ENCODE assay signal across 24 cellular contexts in genomic region chr5:93022770-93023169, GRCh38.
DNase-seq lines count a peak whose midpoint lies in the region; ATAC-seq and TF ChIP-seq lines count a peak whose summit lies in the region.
"Had no signal": no experiment of that assay in that cellular context is flagged by ENCODE, and none has a peak within 500 bp of the region (broad histone marks: within the 10 kb centered on the region; RNA-seq: fewer than 3 reads in every experiment).

No MANE protein-coding gene starts in this region.

- no peaks in the 10 kb centered on the region for H3K36me3 ChIP-seq in aorta (ENCODE audit: control insufficient read depth in 1 of 2, insufficient read depth in 2 of 2, low read length in 1 of 2)
- H3K36me3 ChIP-seq: neural progenitor cell, sigmoid colon, transverse colon had no signal

- H3K9me3 Mint-ChIP-seq in mesothelial cell of epicardium (peaks cover 15% of the 10 kb centered on the region), glutamatergic neuron (ENCODE audit: unreplicated experiment) (no peaks in the 10 kb centered on the region)
- H3K9me3 Mint-ChIP-seq: activated T-helper 2 cell treated with anti-CD3 and anti-CD28 coated beads, Interferon-gamma antibody, Interleukin-2, Interleukin-4, amounts not matched to agents 10 μg/mL and 5 μg/mL and 100 μg/mL, durations not matched to agents 14 hours and 24 hours and 36 hours; neural progenitor cell had no signal

- ATAC-seq in aorta (ENCODE audit: low FRiP score), result no peak
- ATAC-seq: activated CD4-positive, CD25-positive, alpha-beta regulatory T cell treated with anti-CD3 and anti-CD28 coated beads, Interleukin-2, amount 50 U/mL, for 24 hours; body of pancreas; GM12878; Right ventricle myocardium inferior had no signal

- H3K27me3 ChIP-seq in aorta (ENCODE audit: control insufficient read depth in 1 of 2, insufficient read depth in 2 of 2, low read length in 1 of 2), result no peaks in the 10 kb centered on the region
- H3K27me3 ChIP-seq: body of pancreas, neural progenitor cell, sigmoid colon, transverse colon had no signal

- H3K36me3 Mint-ChIP-seq in mesothelial cell of epicardium, result no peaks in the 10 kb centered on the region
- no peaks in the 10 kb centered on the region for H3K36me3 Mint-ChIP-seq in glutamatergic neuron (ENCODE audit: unreplicated experiment)
- H3K36me3 Mint-ChIP-seq: activated CD4-positive, alpha-beta memory T cell treated with anti-CD3 and anti-CD28 coated beads for 36 hours; activated naive CD8-positive, alpha-beta T cell; CD4-positive, alpha-beta memory T cell; neural progenitor cell had no signal

- H3K4me1 ChIP-seq in aorta (ENCODE audit: control insufficient read depth in 1 of 2, insufficient read depth in 2 of 2, low read length in 2 of 2), result no peaks in the 10 kb centered on the region
- H3K4me1 ChIP-seq: body of pancreas, sigmoid colon, transverse colon had no signal

- intact Hi-C loops in aorta (cut with DNase I), result no loop called here

- H3K4me1 Mint-ChIP-seq in mesothelial cell of epicardium, result peaks cover 25% of the 10 kb centered on the region
- peaks cover 12% of the 10 kb centered on the region for H3K4me1 Mint-ChIP-seq in glutamatergic neuron (ENCODE audit: low read depth, unreplicated experiment)
- H3K4me1 Mint-ChIP-seq: CD4-positive, alpha-beta memory T cell; neural progenitor cell had no signal

- no peaks in the 10 kb centered on the region for H3K27me3 Mint-ChIP-seq in mesothelial cell of epicardium (ENCODE audit: low read depth)
- no peaks in the 10 kb centered on the region for H3K27me3 Mint-ChIP-seq in glutamatergic neuron (ENCODE audit: unreplicated experiment)
- H3K27me3 Mint-ChIP-seq: activated CD4-positive, alpha-beta memory T cell treated with anti-CD3 and anti-CD28 coated beads for 36 hours; activated naive CD8-positive, alpha-beta T cell; CD4-positive, alpha-beta memory T cell had no signal

- no peak overlapping the region for H3K4me3 Mint-ChIP-seq in mesothelial cell of epicardium
- no peak overlapping the region for H3K4me3 Mint-ChIP-seq in glutamatergic neuron (ENCODE audit: unreplicated experiment)
- H3K4me3 Mint-ChIP-seq: activated CD4-positive, alpha-beta memory T cell treated with anti-CD3 and anti-CD28 coated beads for 36 hours; activated naive CD8-positive, alpha-beta T cell; CD4-positive, alpha-beta memory T cell; neural progenitor cell had no signal

- no peak overlapping the region for H3K27ac ChIP-seq in aorta (ENCODE audit: low read depth in 1 of 2, low read length in 2 of 2)
- H3K27ac ChIP-seq: body of pancreas, KMS-11, neural progenitor cell, sigmoid colon, transverse colon had no signal

- no peaks in the 10 kb centered on the region for H3K9me3 ChIP-seq in aorta (ENCODE audit: control insufficient read depth, low read length)
- H3K9me3 ChIP-seq: body of pancreas, sigmoid colon, transverse colon had no signal

- DNase-seq in G401 (ENCODE audit: low spot score), result peak; percentile 3
- DNase-seq in M059J (ENCODE audit: low read depth), result peak; percentile 35
- DNase-seq in cardiac fibroblast (ENCODE audit: low read depth in 2 of 2), result peak; percentile 6 to 18
- no peak for DNase-seq in mesothelial cell of epicardium (ENCODE audit: low spot score in 2 of 2, unreplicated experiment in 2 of 2)
- DNase-seq in glutamatergic neuron, result no peak
- DNase-seq in NCI-H1436 treated with DMSO at 0.1 percent for 48 hours (lab: John Stamatoyannopoulos, UW), result no peak
- no peak for DNase-seq in aorta
- DNase-seq: activated CD4-positive, alpha-beta memory T cell treated with anti-CD3 and anti-CD28 coated beads for 36 hours; body of pancreas; CD4-positive, alpha-beta memory T cell; effector memory CD4-positive, alpha-beta T cell; NCI-H1694; sigmoid colon; stimulated activated CD8-positive, alpha-beta memory T cell treated with anti-CD3 and anti-CD28 coated beads, Interleukin-4, amount 100 ng/mL, for 48 hours; T1000; transverse colon had no signal

- no peak for TF ChIP-seq CTCF in cardiac fibroblast (IDR thresholded peaks at IDR 0.05; ENCODE audit: low read depth, low read length)
- no peak for TF ChIP-seq CTCF in mesothelial cell of epicardium (IDR thresholded peaks at IDR 0.05; ENCODE audit: unreplicated experiment)
- no peak for TF ChIP-seq CTCF in glutamatergic neuron (IDR thresholded peaks at IDR 0.05; ENCODE audit: partially characterized antibody, unreplicated experiment)

- H3K27ac Mint-ChIP-seq in mesothelial cell of epicardium (peak overlapping the region; percentile 64), glutamatergic neuron (ENCODE audit: unreplicated experiment) (no peak overlapping the region)
- H3K27ac Mint-ChIP-seq: activated CD4-positive, alpha-beta memory T cell treated with anti-CD3 and anti-CD28 coated beads for 36 hours; activated naive CD8-positive, alpha-beta T cell; activated T-helper 2 cell treated with anti-CD3 and anti-CD28 coated beads, Interferon-gamma antibody, Interleukin-2, Interleukin-4, amounts not matched to agents 10 μg/mL and 5 μg/mL and 100 μg/mL, durations not matched to agents 14 hours and 24 hours and 36 hours; CD4-positive, alpha-beta memory T cell; neural progenitor cell had no signal

- WGBS in aorta, 2 donors, result 38 to 47% methylated on average over 1 of the region's 1 CpG

- in situ Hi-C loops in G401 (cut with HindIII; ENCODE audit: low sequenced_read_pairs), result no loop called here

- H3K4me3 ChIP-seq in cardiac fibroblast (replicated peaks in 1 of 2; ENCODE audit: low read depth in 2 of 2, low read length in 2 of 2), result no peak overlapping the region
- H3K4me3 ChIP-seq in aorta (ENCODE audit: low read length in 2 of 2), result no peak overlapping the region
- H3K4me3 ChIP-seq: body of pancreas, GM12878, lung, neural progenitor cell, sigmoid colon, transverse colon had no signal

Comparison
In these comparisons a context has a peak if more than half of its experiments do, and no peak if none do; other contexts are left out.
1. DNase-seq: peak in G401 (single experiment), M059J (single experiment) and cardiac fibroblast (2 of 2); none in mesothelial cell of epicardium (0 of 2), glutamatergic neuron (single experiment), NCI-H1436 treated with DMSO at 0.1 percent for 48 hours (single experiment) and aorta (0 of 2).